In the genomic region with DNA sequence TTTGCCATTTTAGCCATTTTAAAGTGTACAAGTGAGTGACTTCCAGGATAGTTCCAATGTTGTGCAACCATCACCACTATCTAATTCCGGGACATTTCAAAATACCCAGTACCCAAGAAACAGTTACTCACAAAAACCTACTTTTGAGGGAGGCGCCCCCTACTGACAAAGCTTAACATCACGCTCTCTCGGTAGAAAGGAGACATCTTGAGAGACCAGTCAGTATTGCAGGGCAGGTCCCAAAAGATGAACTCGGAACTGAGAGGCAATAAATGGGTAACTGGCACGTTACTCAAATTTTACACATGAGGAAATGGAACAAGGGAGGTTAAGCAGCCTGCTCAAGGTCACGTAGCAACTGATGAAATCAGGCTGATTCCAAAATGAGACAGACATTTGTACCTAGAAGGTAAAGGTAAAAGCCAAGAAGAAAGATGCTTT, we compare ENCODE assay signal across 8 cellular contexts. TPM values are rescaled to one million over a fixed set of nuclear protein-coding genes. Genes with fewer than 3 reads are reported as not detected.
DNase-seq lines count a peak whose midpoint lies in the region; ATAC-seq and TF ChIP-seq lines count a peak whose summit lies in the region.

No MANE protein-coding gene starts in this region.

- in situ Hi-C loops in brain microvascular endothelial cell (cut with HindIII; ENCODE audit: low pct_ligation_motif_present, low sequenced_read_pairs): no loop called here

- DNase-seq in COLO829 (ENCODE audit: low spot score): peak; percentile 32
- DNase-seq in HT1080 (ENCODE audit: low read depth): peak; percentile 37
- peak in 1 of 3 donors; percentile 39 for DNase-seq in T-helper 17 cell
- DNase-seq in brain microvascular endothelial cell: peak; percentile 40
- DNase-seq in 8988T: no peak

- H3K9me3 Mint-ChIP-seq in stimulated activated memory B cell treated with anti-CD40 and anti-IgM and Interleukin-4, amounts not matched to agents 10 μg/mL and 1 μg/mL and 100 μg/mL, for 72 hours: no peaks in the 10 kb centered on the region

- ATAC-seq in GM19395 (IDR thresholded peaks at IDR 0.05; ENCODE audit: unreplicated experiment) (peak; percentile 82), T-helper 17 cell (peak; percentile 46)
- peak; percentile 76 for ATAC-seq in stimulated activated memory B cell treated with anti-CD40 and anti-IgM and Interleukin-4, amounts not matched to agents 10 μg/mL and 1 μg/mL and 100 μg/mL, for 72 hours

- H3K4me3 Mint-ChIP-seq in T-helper 17 cell: no peak overlapping the region
- H3K4me3 Mint-ChIP-seq in stimulated activated memory B cell treated with anti-CD40 and anti-IgM and Interleukin-4, amounts not matched to agents 10 μg/mL and 1 μg/mL and 100 μg/mL, for 72 hours: no peak overlapping the region

- H3K27me3 Mint-ChIP-seq in T-helper 17 cell: peaks cover 45% of the 10 kb centered on the region
- H3K27me3 Mint-ChIP-seq in stimulated activated memory B cell treated with anti-CD40 and anti-IgM and Interleukin-4, amounts not matched to agents 10 μg/mL and 1 μg/mL and 100 μg/mL, for 72 hours: no peaks in the 10 kb centered on the region

- no peaks in the 10 kb centered on the region for H3K4me1 ChIP-seq in liver (ENCODE audit: control insufficient read depth in 4 of 4, insufficient read depth in 4 of 4, low read length in 3 of 4)

- no peak overlapping the region for H3K9ac ChIP-seq in liver (ENCODE audit: low read depth in 1 of 2, low read length in 2 of 2)

- WGBS in liver: 30% methylated on average over 7 of the region's 7 CpGs

- peaks cover 5% of the 10 kb centered on the region for H3K4me1 Mint-ChIP-seq in T-helper 17 cell
- peaks cover 7% of the 10 kb centered on the region for H3K4me1 Mint-ChIP-seq in stimulated activated memory B cell treated with anti-CD40 and anti-IgM and Interleukin-4, amounts not matched to agents 10 μg/mL and 1 μg/mL and 100 μg/mL, for 72 hours

- H3K27ac Mint-ChIP-seq in T-helper 17 cell: no peak overlapping the region
- H3K27ac Mint-ChIP-seq in stimulated activated memory B cell treated with anti-CD40 and anti-IgM and Interleukin-4, amounts not matched to agents 10 μg/mL and 1 μg/mL and 100 μg/mL, for 72 hours: peak overlapping the region; percentile 36

- H3K27me3 ChIP-seq in brain microvascular endothelial cell (replicated peaks) (no peaks in the 10 kb centered on the region), liver (ENCODE audit: control insufficient read depth in 4 of 4, insufficient read depth in 4 of 4, low read length in 3 of 4) (no peaks in the 10 kb centered on the region)

- TF ChIP-seq CTCF in brain microvascular endothelial cell (IDR thresholded peaks at IDR 0.05; ENCODE audit: low read depth, low read length, missing control alignments) (peak; percentile 81), liver (IDR thresholded peaks at IDR 0.05; ENCODE audit: low read depth, low read length, missing input control) (peak; percentile 65)

- H3K9me3 ChIP-seq in T-helper 17 cell (ENCODE audit: control insufficient read depth, low read length, poor library complexity, severe bottlenecking) (no peaks in the 10 kb centered on the region), liver (ENCODE audit: control insufficient read depth in 4 of 4, low read length in 3 of 4) (no peaks in the 10 kb centered on the region)

- no peaks in the 10 kb centered on the region for H3K36me3 Mint-ChIP-seq in T-helper 17 cell (ENCODE audit: low read depth)
- no peaks in the 10 kb centered on the region for H3K36me3 Mint-ChIP-seq in stimulated activated memory B cell treated with anti-CD40 and anti-IgM and Interleukin-4, amounts not matched to agents 10 μg/mL and 1 μg/mL and 100 μg/mL, for 72 hours

- H3K4me3 ChIP-seq in brain microvascular endothelial cell (ENCODE audit: low read depth, low read length) (no peak overlapping the region), liver (ENCODE audit: low read depth in 1 of 3, low read length in 3 of 3) (no peak overlapping the region)

- H3K27ac ChIP-seq in brain microvascular endothelial cell (no peak overlapping the region), liver (ENCODE audit: low read depth in 1 of 2, low read length in 2 of 2) (no peak overlapping the region)

- TF ChIP-seq RAD21 in liver (IDR thresholded peaks at IDR 0.05): peak; percentile 87 to 93

- H3K36me3 ChIP-seq in brain microvascular endothelial cell (replicated peaks) (no peaks in the 10 kb centered on the region), liver (ENCODE audit: control insufficient read depth in 4 of 4, insufficient read depth in 3 of 4, low read depth in 1 of 4, low read length in 3 of 4) (no peaks in the 10 kb centered on the region)

TF ChIP-seq in liver, 16 proteins besides CTCF, POLR2A, EP300 and RAD21:
- TF ChIP-seq MAX (IDR thresholded peaks at IDR 0.05): peak; percentile 37
- TF ChIP-seq, protein P1, sequence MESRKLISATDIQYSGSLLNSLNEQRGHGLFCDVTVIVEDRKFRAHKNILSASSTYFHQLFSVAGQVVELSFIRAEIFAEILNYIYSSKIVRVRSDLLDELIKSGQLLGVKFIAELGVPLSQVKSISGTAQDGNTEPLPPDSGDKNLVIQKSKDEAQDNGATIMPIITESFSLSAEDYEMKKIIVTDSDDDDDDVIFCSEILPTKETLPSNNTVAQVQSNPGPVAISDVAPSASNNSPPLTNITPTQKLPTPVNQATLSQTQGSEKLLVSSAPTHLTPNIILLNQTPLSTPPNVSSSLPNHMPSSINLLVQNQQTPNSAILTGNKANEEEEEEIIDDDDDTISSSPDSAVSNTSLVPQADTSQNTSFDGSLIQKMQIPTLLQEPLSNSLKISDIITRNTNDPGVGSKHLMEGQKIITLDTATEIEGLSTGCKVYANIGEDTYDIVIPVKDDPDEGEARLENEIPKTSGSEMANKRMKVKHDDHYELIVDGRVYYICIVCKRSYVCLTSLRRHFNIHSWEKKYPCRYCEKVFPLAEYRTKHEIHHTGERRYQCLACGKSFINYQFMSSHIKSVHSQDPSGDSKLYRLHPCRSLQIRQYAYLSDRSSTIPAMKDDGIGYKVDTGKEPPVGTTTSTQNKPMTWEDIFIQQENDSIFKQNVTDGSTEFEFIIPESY (IDR thresholded peaks at IDR 0.05): no peak
- peak; percentile 13 for TF ChIP-seq HNF4G (IDR thresholded peaks at IDR 0.05)
- TF ChIP-seq HNF4A (conservative IDR thresholded peaks at IDR 0.05): peak; percentile 26 to 70
- no peak for TF ChIP-seq GABPA (IDR thresholded peaks at IDR 0.05 in 1 of 2, conservative IDR thresholded peaks at IDR 0.05 in 1 of 2)
- TF ChIP-seq FOXA2 (IDR thresholded peaks at IDR 0.05): no peak
- TF ChIP-seq ATF3 (IDR thresholded peaks at IDR 0.05): peak; percentile 29
- peak in 1 of 2 donors; percentile 56 for TF ChIP-seq JUND (IDR thresholded peaks at IDR 0.05)
- TF ChIP-seq YY1 (IDR thresholded peaks at IDR 0.05): no peak
- TF ChIP-seq RXRA (IDR thresholded peaks at IDR 0.05): peak; percentile 31 to 46
- TF ChIP-seq FOXA1 (IDR thresholded peaks at IDR 0.05): no peak
- no peak for TF ChIP-seq REST (IDR thresholded peaks at IDR 0.05)
- TF ChIP-seq TAF1 (conservative IDR thresholded peaks at IDR 0.05): no peak
- no peak for TF ChIP-seq NR2F2 (IDR thresholded peaks at IDR 0.05)

RNA-seq across cellular contexts. Expression of gene POU2AF1, which starts 50.0 kb away (rescaled TPM):
- not detected in 2 replicates for total RNA-seq in HT1080 (2014; rRNA removed; shearing (Covaris generic))
- polyA plus RNA-seq in HT1080 (2015; cell fraction: cytosol; rRNA removed): not detected in 2 replicates
- 0.05 TPM in 1 of 2 replicates, not detected in the other for polyA plus RNA-seq in HT1080 (2015; cell fraction: nucleus; rRNA removed)
- total RNA-seq in T-helper 17 cell (10 to 100 TPM in 1 of 2 donors, 1 to 10 TPM in 1; 1.6 to 10.5 TPM), liver (1 to 10 TPM in 1 of 2 donors, under 1 TPM in 1; 0.59 to 1.1 TPM)
- 1 to 10 TPM in 1 of 2 donors, under 1 TPM in 1; 0.21 to 2.0 TPM for polyA plus RNA-seq in liver
